1 cellular context compared by ENCODE assay signal in genomic region chr11:12043959-12044772, GRCh38.
A peak's percentile ranks its signal among the peaks of the same experiment; 100 is the strongest.
TF ChIP-seq lines count a peak whose summit lies in the region.

No MANE protein-coding gene starts in this region.

TF ChIP-seq in SK-N-SH, 30 proteins besides CTCF, POLR2A, EP300 and RAD21 (continued from another document):
- TF ChIP-seq SIN3A (IDR thresholded peaks at IDR 0.05; ENCODE audit: borderline replicate concordance, low read depth, low read length) (peak; percentile 92), RCOR1 (IDR thresholded peaks at IDR 0.05; ENCODE audit: low read length) (no peak), ELF1 (IDR thresholded peaks at IDR 0.05) (no peak), MEF2A (IDR thresholded peaks at IDR 0.05; ENCODE audit: borderline replicate concordance, low read depth) (no peak; the same call in 1 of the 2 replicates), REST (IDR thresholded peaks at IDR 0.05; ENCODE audit: low read depth, low read length) (no peak), TEAD4 (IDR thresholded peaks at IDR 0.05; ENCODE audit: borderline replicate concordance, insufficient read depth) (peak; percentile 93), MAX (IDR thresholded peaks at IDR 0.05; ENCODE audit: low read depth) (peak; percentile 100), MXI1 (IDR thresholded peaks at IDR 0.05; ENCODE audit: low read depth, low read length) (no peak; the same call in 1 of the 2 replicates), RXRA (IDR thresholded peaks at IDR 0.05; ENCODE audit: borderline replicate concordance, low read depth) (peak; percentile 78; the same call in 1 of the 2 replicates), JUND (IDR thresholded peaks at IDR 0.05) (peak; percentile 99), FOSL2 (IDR thresholded peaks at IDR 0.05; ENCODE audit: borderline replicate concordance, low read depth) (peak; percentile 99), FOXJ3 (CRISPR knock-in tag; IDR thresholded peaks at IDR 0.05) (no peak), POLR2AphosphoS5 (IDR thresholded peaks at IDR 0.05; ENCODE audit: low read depth, low read length) (peak; percentile 71; the same call in 1 of the 2 replicates), TAF1 (IDR thresholded peaks at IDR 0.05; ENCODE audit: borderline replicate concordance, low read depth, low read length) (peak; percentile 37; the same call in 1 of the 2 replicates), TCF12 (IDR thresholded peaks at IDR 0.05) (peak; percentile 92), PBX3 (IDR thresholded peaks at IDR 0.05) (peak; percentile 84), FOXM1 (IDR thresholded peaks at IDR 0.05; ENCODE audit: low read depth) (peak; percentile 84; the same call in 1 of the 2 replicates), YY1 (IDR thresholded peaks at IDR 0.05; ENCODE audit: low read depth) (no peak)
- TF ChIP-seq, protein P1, sequence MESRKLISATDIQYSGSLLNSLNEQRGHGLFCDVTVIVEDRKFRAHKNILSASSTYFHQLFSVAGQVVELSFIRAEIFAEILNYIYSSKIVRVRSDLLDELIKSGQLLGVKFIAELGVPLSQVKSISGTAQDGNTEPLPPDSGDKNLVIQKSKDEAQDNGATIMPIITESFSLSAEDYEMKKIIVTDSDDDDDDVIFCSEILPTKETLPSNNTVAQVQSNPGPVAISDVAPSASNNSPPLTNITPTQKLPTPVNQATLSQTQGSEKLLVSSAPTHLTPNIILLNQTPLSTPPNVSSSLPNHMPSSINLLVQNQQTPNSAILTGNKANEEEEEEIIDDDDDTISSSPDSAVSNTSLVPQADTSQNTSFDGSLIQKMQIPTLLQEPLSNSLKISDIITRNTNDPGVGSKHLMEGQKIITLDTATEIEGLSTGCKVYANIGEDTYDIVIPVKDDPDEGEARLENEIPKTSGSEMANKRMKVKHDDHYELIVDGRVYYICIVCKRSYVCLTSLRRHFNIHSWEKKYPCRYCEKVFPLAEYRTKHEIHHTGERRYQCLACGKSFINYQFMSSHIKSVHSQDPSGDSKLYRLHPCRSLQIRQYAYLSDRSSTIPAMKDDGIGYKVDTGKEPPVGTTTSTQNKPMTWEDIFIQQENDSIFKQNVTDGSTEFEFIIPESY (IDR thresholded peaks at IDR 0.05; ENCODE audit: borderline replicate concordance, low read depth): peak; percentile 82; the same call in 1 of the 2 replicates
